Comparison of ENCODE assay signal across 1 cellular context in the genomic region with DNA sequence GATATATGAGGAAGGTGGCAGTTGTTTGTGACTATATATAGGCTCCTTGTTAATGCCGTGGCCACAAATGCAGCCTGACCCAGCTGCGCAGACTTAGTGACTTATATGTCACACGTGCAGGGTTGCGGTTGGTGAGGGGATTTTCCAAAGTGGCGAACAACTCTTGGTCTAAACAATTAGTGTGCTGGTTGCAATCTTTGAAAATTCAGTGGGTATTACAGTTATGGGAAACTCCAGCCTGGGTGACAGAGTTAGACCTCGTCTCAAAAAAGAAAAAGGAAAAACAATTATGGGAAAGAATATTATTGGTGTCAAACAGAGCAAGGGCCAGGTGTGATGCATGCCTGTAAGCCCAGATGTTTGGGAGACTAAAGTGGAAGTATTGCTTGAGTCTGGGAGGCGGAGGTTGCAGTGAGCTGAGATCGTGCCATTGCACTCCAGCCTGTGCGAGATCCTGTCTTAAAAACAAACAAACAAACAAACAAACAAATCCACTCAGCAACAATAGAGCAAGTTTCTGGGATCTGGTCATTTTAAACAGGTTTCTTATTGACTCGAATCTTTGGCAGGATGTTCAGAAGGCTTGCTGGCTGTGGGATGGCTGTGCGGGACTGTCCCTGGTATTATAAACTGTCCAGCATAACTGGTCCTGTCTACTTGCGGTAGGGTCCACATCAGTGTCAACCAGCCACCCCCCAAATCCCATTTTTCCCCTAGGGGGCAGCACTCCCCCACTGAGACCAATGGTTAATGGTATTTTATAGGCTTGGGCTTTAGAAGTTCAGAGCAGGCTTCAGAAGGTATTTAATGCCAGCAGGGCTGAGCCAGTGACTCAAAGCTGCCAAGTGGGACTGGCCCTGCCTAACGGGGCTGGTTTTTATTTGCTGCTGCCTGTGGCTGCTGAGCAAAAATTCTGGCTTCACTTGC.
TF ChIP-seq lines count a peak whose summit lies in the region.

No MANE protein-coding gene starts in this region.

TF ChIP-seq in K562, 482 proteins besides CTCF, POLR2A, EP300 and RAD21 (continued from another document and continues in another):
- TF ChIP-seq, protein P1, sequence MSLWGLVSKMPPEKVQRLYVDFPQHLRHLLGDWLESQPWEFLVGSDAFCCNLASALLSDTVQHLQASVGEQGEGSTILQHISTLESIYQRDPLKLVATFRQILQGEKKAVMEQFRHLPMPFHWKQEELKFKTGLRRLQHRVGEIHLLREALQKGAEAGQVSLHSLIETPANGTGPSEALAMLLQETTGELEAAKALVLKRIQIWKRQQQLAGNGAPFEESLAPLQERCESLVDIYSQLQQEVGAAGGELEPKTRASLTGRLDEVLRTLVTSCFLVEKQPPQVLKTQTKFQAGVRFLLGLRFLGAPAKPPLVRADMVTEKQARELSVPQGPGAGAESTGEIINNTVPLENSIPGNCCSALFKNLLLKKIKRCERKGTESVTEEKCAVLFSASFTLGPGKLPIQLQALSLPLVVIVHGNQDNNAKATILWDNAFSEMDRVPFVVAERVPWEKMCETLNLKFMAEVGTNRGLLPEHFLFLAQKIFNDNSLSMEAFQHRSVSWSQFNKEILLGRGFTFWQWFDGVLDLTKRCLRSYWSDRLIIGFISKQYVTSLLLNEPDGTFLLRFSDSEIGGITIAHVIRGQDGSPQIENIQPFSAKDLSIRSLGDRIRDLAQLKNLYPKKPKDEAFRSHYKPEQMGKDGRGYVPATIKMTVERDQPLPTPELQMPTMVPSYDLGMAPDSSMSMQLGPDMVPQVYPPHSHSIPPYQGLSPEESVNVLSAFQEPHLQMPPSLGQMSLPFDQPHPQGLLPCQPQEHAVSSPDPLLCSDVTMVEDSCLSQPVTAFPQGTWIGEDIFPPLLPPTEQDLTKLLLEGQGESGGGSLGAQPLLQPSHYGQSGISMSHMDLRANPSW (CRISPR knock-in tag; IDR thresholded peaks at IDR 0.05): no peak
- TF ChIP-seq DEAF1 (CRISPR knock-in tag; IDR thresholded peaks at IDR 0.05): peak; percentile 40; the same call in 1 of the 2 replicates
- no peak for TF ChIP-seq NCOA6 (IDR thresholded peaks at IDR 0.05)
- TF ChIP-seq MCM3 (IDR thresholded peaks at IDR 0.05): no peak
- TF ChIP-seq MAFG (tag; conservative IDR thresholded peaks at IDR 0.05): no peak
- TF ChIP-seq EHMT2 (IDR thresholded peaks at IDR 0.05): peak; percentile 40; the same call in 1 of the 2 replicates
- TF ChIP-seq ATF7 (IDR thresholded peaks at IDR 0.05): no peak
- TF ChIP-seq, protein P2, sequence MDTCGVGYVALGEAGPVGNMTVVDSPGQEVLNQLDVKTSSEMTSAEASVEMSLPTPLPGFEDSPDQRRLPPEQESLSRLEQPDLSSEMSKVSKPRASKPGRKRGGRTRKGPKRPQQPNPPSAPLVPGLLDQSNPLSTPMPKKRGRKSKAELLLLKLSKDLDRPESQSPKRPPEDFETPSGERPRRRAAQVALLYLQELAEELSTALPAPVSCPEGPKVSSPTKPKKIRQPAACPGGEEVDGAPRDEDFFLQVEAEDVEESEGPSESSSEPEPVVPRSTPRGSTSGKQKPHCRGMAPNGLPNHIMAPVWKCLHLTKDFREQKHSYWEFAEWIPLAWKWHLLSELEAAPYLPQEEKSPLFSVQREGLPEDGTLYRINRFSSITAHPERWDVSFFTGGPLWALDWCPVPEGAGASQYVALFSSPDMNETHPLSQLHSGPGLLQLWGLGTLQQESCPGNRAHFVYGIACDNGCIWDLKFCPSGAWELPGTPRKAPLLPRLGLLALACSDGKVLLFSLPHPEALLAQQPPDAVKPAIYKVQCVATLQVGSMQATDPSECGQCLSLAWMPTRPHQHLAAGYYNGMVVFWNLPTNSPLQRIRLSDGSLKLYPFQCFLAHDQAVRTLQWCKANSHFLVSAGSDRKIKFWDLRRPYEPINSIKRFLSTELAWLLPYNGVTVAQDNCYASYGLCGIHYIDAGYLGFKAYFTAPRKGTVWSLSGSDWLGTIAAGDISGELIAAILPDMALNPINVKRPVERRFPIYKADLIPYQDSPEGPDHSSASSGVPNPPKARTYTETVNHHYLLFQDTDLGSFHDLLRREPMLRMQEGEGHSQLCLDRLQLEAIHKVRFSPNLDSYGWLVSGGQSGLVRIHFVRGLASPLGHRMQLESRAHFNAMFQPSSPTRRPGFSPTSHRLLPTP (IDR thresholded peaks at IDR 0.05; ENCODE audit: borderline replicate concordance, extremely low read depth, insufficient read length): no peak
- TF ChIP-seq CC2D1A (IDR thresholded peaks at IDR 0.05): peak; percentile 36; the same call in 1 of the 2 replicates
- no peak for TF ChIP-seq THAP7 (CRISPR knock-in tag; IDR thresholded peaks at IDR 0.05)
- TF ChIP-seq KDM1A (IDR thresholded peaks at IDR 0.05): no peak
- 0 out of 2 replicates have a peak, but pooled peaks have one; percentile 20 for TF ChIP-seq ESRRA (IDR thresholded peaks at IDR 0.05; ENCODE audit: borderline replicate concordance, low read depth)
- TF ChIP-seq XRCC4 (IDR thresholded peaks at IDR 0.05; ENCODE audit: extremely low read depth, insufficient read depth, insufficient read length): no peak
- no peak for TF ChIP-seq ZNF785 (CRISPR knock-in tag; IDR thresholded peaks at IDR 0.05)
- TF ChIP-seq CBFA2T3 (IDR thresholded peaks at IDR 0.05): no peak
- TF ChIP-seq MYC (IDR thresholded peaks at IDR 0.05; ENCODE audit: low read depth, low read length): no peak
- TF ChIP-seq MYC (CRISPR knock-in tag; IDR thresholded peaks at IDR 0.05; ENCODE audit: borderline replicate concordance, low read depth): no peak
- TF ChIP-seq, protein P3, sequence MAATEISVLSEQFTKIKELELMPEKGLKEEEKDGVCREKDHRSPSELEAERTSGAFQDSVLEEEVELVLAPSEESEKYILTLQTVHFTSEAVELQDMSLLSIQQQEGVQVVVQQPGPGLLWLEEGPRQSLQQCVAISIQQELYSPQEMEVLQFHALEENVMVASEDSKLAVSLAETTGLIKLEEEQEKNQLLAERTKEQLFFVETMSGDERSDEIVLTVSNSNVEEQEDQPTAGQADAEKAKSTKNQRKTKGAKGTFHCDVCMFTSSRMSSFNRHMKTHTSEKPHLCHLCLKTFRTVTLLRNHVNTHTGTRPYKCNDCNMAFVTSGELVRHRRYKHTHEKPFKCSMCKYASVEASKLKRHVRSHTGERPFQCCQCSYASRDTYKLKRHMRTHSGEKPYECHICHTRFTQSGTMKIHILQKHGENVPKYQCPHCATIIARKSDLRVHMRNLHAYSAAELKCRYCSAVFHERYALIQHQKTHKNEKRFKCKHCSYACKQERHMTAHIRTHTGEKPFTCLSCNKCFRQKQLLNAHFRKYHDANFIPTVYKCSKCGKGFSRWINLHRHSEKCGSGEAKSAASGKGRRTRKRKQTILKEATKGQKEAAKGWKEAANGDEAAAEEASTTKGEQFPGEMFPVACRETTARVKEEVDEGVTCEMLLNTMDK (IDR thresholded peaks at IDR 0.05; ENCODE audit: borderline replicate concordance, insufficient read depth, low read depth, low read length, poor library complexity, severe bottlenecking): peak; percentile 42
- TF ChIP-seq SMARCE1 (IDR thresholded peaks at IDR 0.05): no peak
- TF ChIP-seq ATF2 (CRISPR knock-in tag; IDR thresholded peaks at IDR 0.05): no peak
- TF ChIP-seq ZNF551 (CRISPR knock-in tag; IDR thresholded peaks at IDR 0.05): no peak
- peak in 1 of 2 experiments; percentile 28; a peak in 1 of 4 replicates for TF ChIP-seq MAZ (CRISPR knock-in tag; conservative IDR thresholded peaks at IDR 0.05 in 1 of 2, IDR thresholded peaks at IDR 0.05 in 1 of 2)
- TF ChIP-seq NCOA2 (IDR thresholded peaks at IDR 0.05; ENCODE audit: partially characterized antibody in 2 of 2): no peak
- TF ChIP-seq, protein P4, sequence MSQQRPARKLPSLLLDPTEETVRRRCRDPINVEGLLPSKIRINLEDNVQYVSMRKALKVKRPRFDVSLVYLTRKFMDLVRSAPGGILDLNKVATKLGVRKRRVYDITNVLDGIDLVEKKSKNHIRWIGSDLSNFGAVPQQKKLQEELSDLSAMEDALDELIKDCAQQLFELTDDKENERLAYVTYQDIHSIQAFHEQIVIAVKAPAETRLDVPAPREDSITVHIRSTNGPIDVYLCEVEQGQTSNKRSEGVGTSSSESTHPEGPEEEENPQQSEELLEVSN (IDR thresholded peaks at IDR 0.05; ENCODE audit: borderline replicate concordance in 1 of 2, extremely low read depth in 1 of 2, insufficient read depth in 1 of 2, insufficient read length in 1 of 2, low read depth in 1 of 2, low read length in 1 of 2, poor library complexity in 1 of 2, severe bottlenecking in 1 of 2): no peak
- TF ChIP-seq PCBP1 (IDR thresholded peaks at IDR 0.05; ENCODE audit: low read depth, low read length, poor library complexity, severe bottlenecking): no peak
- TF ChIP-seq TAF9B (IDR thresholded peaks at IDR 0.05; ENCODE audit: partially characterized antibody): no peak
- no peak for TF ChIP-seq ELF2 (CRISPR knock-in tag; IDR thresholded peaks at IDR 0.05)
- no peak for TF ChIP-seq NCOR1 (IDR thresholded peaks at IDR 0.05)
- no peak for TF ChIP-seq THAP12 (CRISPR knock-in tag; IDR thresholded peaks at IDR 0.05)
- TF ChIP-seq, protein P5, sequence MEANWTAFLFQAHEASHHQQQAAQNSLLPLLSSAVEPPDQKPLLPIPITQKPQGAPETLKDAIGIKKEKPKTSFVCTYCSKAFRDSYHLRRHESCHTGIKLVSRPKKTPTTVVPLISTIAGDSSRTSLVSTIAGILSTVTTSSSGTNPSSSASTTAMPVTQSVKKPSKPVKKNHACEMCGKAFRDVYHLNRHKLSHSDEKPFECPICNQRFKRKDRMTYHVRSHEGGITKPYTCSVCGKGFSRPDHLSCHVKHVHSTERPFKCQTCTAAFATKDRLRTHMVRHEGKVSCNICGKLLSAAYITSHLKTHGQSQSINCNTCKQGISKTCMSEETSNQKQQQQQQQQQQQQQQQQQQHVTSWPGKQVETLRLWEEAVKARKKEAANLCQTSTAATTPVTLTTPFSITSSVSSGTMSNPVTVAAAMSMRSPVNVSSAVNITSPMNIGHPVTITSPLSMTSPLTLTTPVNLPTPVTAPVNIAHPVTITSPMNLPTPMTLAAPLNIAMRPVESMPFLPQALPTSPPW (CRISPR knock-in tag; IDR thresholded peaks at IDR 0.05): peak; percentile 22; the same call in 1 of the 2 replicates
- TF ChIP-seq BDP1 (IDR thresholded peaks at IDR 0.05; ENCODE audit: insufficient read depth, insufficient read length): no peak
- no peak for TF ChIP-seq GTF2E2 (tag; IDR thresholded peaks at IDR 0.05)
- no peak for TF ChIP-seq ZNF511 (CRISPR knock-in tag; IDR thresholded peaks at IDR 0.05)
- TF ChIP-seq BCOR (IDR thresholded peaks at IDR 0.05): no peak
- peak; percentile 15 for TF ChIP-seq TBP (optimal IDR thresholded peaks at IDR 0.05; ENCODE audit: low read depth, low read length)
- TF ChIP-seq, protein P6, sequence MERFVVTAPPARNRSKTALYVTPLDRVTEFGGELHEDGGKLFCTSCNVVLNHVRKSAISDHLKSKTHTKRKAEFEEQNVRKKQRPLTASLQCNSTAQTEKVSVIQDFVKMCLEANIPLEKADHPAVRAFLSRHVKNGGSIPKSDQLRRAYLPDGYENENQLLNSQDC (CRISPR knock-in tag; IDR thresholded peaks at IDR 0.05): no peak
- no peak for TF ChIP-seq ETS2 (tag; IDR thresholded peaks at IDR 0.05; ENCODE audit: borderline replicate concordance, poor library complexity, severe bottlenecking)
- TF ChIP-seq ZNF140 (CRISPR knock-in tag; IDR thresholded peaks at IDR 0.05): no peak
- no peak for TF ChIP-seq SPI1 (IDR thresholded peaks at IDR 0.05; ENCODE audit: borderline replicate concordance, low read depth, low read length)
- no peak for TF ChIP-seq RBBP5 (IDR thresholded peaks at IDR 0.05; ENCODE audit: borderline replicate concordance, insufficient read depth, low read length, poor library complexity, severe bottlenecking)
- TF ChIP-seq ZNF184 (CRISPR knock-in tag; IDR thresholded peaks at IDR 0.05): no peak
- peak; percentile 56; the same call in 1 of the 2 replicates for TF ChIP-seq STAG1 (CRISPR knock-in tag; IDR thresholded peaks at IDR 0.05; ENCODE audit: borderline replicate concordance)
